ENCODE assay signal across 1 cellular context in genomic region chr16:48099455-48099854, GRCh38.
A peak's percentile ranks its signal among the peaks of the same experiment; 100 is the strongest.
TF ChIP-seq lines count a peak whose summit lies in the region.

No MANE protein-coding gene starts in this region.

TF ChIP-seq in WTC11, 78 proteins besides CTCF, POLR2A, EP300 and RAD21 (continued from another document):
- peak; percentile 92 for TF ChIP-seq USF2 (CRISPR knock-in tag; IDR thresholded peaks at IDR 0.05)
- no peak for TF ChIP-seq CDX4 (CRISPR knock-in tag; IDR thresholded peaks at IDR 0.05; ENCODE audit: borderline replicate concordance)
- no peak for TF ChIP-seq ZNF425 (CRISPR knock-in tag; conservative IDR thresholded peaks at IDR 0.05)
- no peak for TF ChIP-seq E2F1 (CRISPR knock-in tag; IDR thresholded peaks at IDR 0.05)
- TF ChIP-seq ESRRA (CRISPR knock-in tag; IDR thresholded peaks at IDR 0.05; ENCODE audit: borderline replicate concordance): no peak
